ENCODE assay signal across 8 cellular contexts in the genomic region with DNA sequence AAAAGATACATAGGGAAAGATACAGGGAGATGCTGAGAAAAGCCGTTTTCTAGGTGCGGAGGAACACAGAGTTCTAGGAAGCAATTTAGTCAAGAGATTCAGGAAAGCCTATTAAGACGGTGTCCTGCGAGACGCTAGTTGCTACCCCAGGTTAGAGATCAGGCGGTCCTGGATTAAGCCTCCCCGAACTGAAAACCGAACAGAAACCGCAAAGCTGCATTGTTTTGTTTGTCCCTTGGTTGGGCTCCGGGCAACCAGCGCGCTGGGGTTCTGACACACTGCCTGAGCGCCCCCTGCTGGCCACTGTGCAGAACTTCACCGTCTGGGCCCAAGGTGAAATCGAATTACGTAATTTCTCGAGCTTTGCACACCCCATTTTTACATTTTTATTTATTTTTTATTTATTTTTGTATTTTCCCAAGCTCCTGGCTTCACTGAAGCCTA. TPM values are rescaled to one million over a fixed set of nuclear protein-coding genes. Genes with fewer than 3 reads are reported as not detected.
DNase-seq lines count a peak whose midpoint lies in the region; ATAC-seq and TF ChIP-seq lines count a peak whose summit lies in the region.

No MANE protein-coding gene starts in this region.

- H3K4me2 ChIP-seq in neural cell (ENCODE audit: low read length), result peak overlapping the region; percentile 57

- H3K27ac ChIP-seq in neural cell (ENCODE audit: low read length), result peak overlapping the region; percentile 70

- no peak for TF ChIP-seq EP300 in neural cell (conservative IDR thresholded peaks at IDR 0.05; ENCODE audit: poor library complexity, severe bottlenecking)

- H3K9me3 ChIP-seq in neural cell (ENCODE audit: low read length), result no peaks in the 10 kb centered on the region

- H3K79me2 ChIP-seq in neural cell (replicated peaks; ENCODE audit: insufficient read depth, low read length), result no peaks in the 10 kb centered on the region

- peak; percentile 90 for TF ChIP-seq CTCF in LNCAP (IDR thresholded peaks at IDR 0.05)
- peak; percentile 97 for TF ChIP-seq CTCF in fibroblast of villous mesenchyme (IDR thresholded peaks at IDR 0.05; ENCODE audit: insufficient read depth, low read depth, low read length)
- TF ChIP-seq CTCF in neural cell (IDR thresholded peaks at IDR 0.05; ENCODE audit: poor library complexity, severe bottlenecking), result peak; percentile 96

- H3K9ac ChIP-seq in neural cell (ENCODE audit: low read length), result peak overlapping the region; percentile 76

- H3K9me3 Mint-ChIP-seq in stimulated activated naive CD8-positive, alpha-beta T cell treated with anti-CD3 and anti-CD28 coated beads, Interleukin-15, amount 100 ng/mL, for 72 hours, result no peaks in the 10 kb centered on the region

- TF ChIP-seq RAD21 in neural cell (conservative IDR thresholded peaks at IDR 0.05), result peak; percentile 91

- H3K36me3 ChIP-seq in neural cell (ENCODE audit: insufficient read depth, low read length), result no peaks in the 10 kb centered on the region

- H3K4me1 Mint-ChIP-seq in stimulated activated naive CD8-positive, alpha-beta T cell treated with anti-CD3 and anti-CD28 coated beads, Interleukin-15, amount 100 ng/mL, for 72 hours, result peaks cover 19% of the 10 kb centered on the region

- no peaks in the 10 kb centered on the region for H4K20me1 ChIP-seq in neural cell (ENCODE audit: insufficient read depth)

- peaks cover 19% of the 10 kb centered on the region for H3K27me3 Mint-ChIP-seq in stimulated activated naive CD8-positive, alpha-beta T cell treated with anti-CD3 and anti-CD28 coated beads, Interleukin-15, amount 100 ng/mL, for 72 hours

- DNase-seq in EL (peak; percentile 90), H4 (ENCODE audit: low spot score) (peak; percentile 83), SHP77 (lab: John Stamatoyannopoulos, UW) (peak; percentile 81 to 83), fibroblast of villous mesenchyme (ENCODE audit: low read depth) (peak; percentile 90)
- DNase-seq in activated effector memory CD4-positive, alpha-beta T cell treated with anti-CD3 and anti-CD28 coated beads, Interleukin-2, amount 50 U/mL, for 16 hours, result peak; percentile 95
- peak; percentile 80 to 85 for DNase-seq in stimulated activated naive CD8-positive, alpha-beta T cell treated with anti-CD3 and anti-CD28 coated beads, Interleukin-15, amount 100 ng/mL, for 72 hours

- H3K4me3 ChIP-seq in fibroblast of villous mesenchyme (ENCODE audit: low read depth, low read length) (peak overlapping the region; percentile 71), neural cell (ENCODE audit: low read length) (peak overlapping the region; percentile 61)

- peak; percentile 86 for ATAC-seq in stimulated activated naive CD8-positive, alpha-beta T cell treated with anti-CD3 and anti-CD28 coated beads, Interleukin-15, amount 100 ng/mL, for 72 hours

- peak overlapping the region; percentile 34 to 93 for H3K27ac Mint-ChIP-seq in stimulated activated naive CD8-positive, alpha-beta T cell treated with anti-CD3 and anti-CD28 coated beads, Interleukin-15, amount 100 ng/mL, for 72 hours

- no peaks in the 10 kb centered on the region for H3K27me3 ChIP-seq in neural cell (ENCODE audit: insufficient read depth, low read depth, low read length)

- H3F3A ChIP-seq in neural cell (ENCODE audit: insufficient read depth, low read length, poor library complexity, severe bottlenecking), result no peaks in the 10 kb centered on the region

- peak overlapping the region; percentile 75 to 81 for H3K4me3 Mint-ChIP-seq in stimulated activated naive CD8-positive, alpha-beta T cell treated with anti-CD3 and anti-CD28 coated beads, Interleukin-15, amount 100 ng/mL, for 72 hours

- H3K9me2 ChIP-seq in neural cell (ENCODE audit: insufficient read depth, low read length), result no peaks in the 10 kb centered on the region

- peak overlapping the region; percentile 85 for H2AFZ ChIP-seq in neural cell (ENCODE audit: low read depth, low read length)

TF ChIP-seq in neural cell, 6 proteins besides CTCF, POLR2A, EP300 and RAD21:
- TF ChIP-seq EZH2 (IDR thresholded peaks at IDR 0.05; ENCODE audit: borderline replicate concordance, insufficient read depth, low read length, poor library complexity, severe bottlenecking), result no peak
- TF ChIP-seq POLR2AphosphoS5 (IDR thresholded peaks at IDR 0.05), result peak; percentile 48
- TF ChIP-seq MXI1 (conservative IDR thresholded peaks at IDR 0.05; ENCODE audit: poor library complexity, severe bottlenecking), result no peak
- TF ChIP-seq, protein P1, sequence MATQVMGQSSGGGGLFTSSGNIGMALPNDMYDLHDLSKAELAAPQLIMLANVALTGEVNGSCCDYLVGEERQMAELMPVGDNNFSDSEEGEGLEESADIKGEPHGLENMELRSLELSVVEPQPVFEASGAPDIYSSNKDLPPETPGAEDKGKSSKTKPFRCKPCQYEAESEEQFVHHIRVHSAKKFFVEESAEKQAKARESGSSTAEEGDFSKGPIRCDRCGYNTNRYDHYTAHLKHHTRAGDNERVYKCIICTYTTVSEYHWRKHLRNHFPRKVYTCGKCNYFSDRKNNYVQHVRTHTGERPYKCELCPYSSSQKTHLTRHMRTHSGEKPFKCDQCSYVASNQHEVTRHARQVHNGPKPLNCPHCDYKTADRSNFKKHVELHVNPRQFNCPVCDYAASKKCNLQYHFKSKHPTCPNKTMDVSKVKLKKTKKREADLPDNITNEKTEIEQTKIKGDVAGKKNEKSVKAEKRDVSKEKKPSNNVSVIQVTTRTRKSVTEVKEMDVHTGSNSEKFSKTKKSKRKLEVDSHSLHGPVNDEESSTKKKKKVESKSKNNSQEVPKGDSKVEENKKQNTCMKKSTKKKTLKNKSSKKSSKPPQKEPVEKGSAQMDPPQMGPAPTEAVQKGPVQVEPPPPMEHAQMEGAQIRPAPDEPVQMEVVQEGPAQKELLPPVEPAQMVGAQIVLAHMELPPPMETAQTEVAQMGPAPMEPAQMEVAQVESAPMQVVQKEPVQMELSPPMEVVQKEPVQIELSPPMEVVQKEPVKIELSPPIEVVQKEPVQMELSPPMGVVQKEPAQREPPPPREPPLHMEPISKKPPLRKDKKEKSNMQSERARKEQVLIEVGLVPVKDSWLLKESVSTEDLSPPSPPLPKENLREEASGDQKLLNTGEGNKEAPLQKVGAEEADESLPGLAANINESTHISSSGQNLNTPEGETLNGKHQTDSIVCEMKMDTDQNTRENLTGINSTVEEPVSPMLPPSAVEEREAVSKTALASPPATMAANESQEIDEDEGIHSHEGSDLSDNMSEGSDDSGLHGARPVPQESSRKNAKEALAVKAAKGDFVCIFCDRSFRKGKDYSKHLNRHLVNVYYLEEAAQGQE (IDR thresholded peaks at IDR 0.05; ENCODE audit: borderline replicate concordance), result peak; percentile 58
- TF ChIP-seq SMC3 (conservative IDR thresholded peaks at IDR 0.05; ENCODE audit: poor library complexity), result peak; percentile 93
- TF ChIP-seq TAF1 (IDR thresholded peaks at IDR 0.05; ENCODE audit: low read depth), result no peak

RNA-seq across cellular contexts. Expression of a gene that starts 37.3 kb away (rescaled TPM):
- 417 and 463 TPM in 2 replicates for total RNA-seq in H4 (2014; rRNA removed; shearing (Covaris generic))
- 41.0 and 45.4 TPM in 2 replicates for total RNA-seq in fibroblast of villous mesenchyme
- polyA plus RNA-seq in neural cell, result 154 and 170 TPM in 2 replicates
- 43.3 and 53.9 TPM in 2 replicates for polyA minus RNA-seq in neural cell

Comparison
In these comparisons a context has a peak if more than half of its experiments do, and no peak if none do; other contexts are left out.
1. Peak in every context shown above with its lines: DNase-seq, ATAC-seq, H3K4me3 ChIP-seq and H3K27ac ChIP-seq.